Comparison of ENCODE assay signal across 33 cellular contexts in the genomic region with DNA sequence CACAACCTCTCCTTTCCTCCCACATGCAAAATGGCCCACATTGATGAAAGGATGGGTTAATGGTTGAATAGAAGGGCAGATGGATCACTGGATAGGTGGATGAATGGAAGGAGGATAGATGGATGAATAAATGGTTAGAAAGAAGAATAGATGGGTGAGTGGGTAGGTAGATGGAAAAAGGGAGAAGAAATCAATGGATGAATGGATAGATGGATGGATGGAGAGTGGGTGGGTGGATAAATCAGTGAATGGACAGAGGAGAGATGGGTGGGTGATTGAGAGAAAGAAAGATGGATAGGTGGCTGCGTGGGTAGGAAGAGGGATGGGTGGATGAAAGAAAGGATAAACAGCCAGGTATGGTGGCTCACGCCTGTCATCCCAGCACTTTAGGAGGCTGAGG. TPM values are rescaled to one million over a fixed set of nuclear protein-coding genes. Genes with fewer than 3 reads are reported as not detected.
"Had no signal": no experiment of that assay in that cellular context is flagged by ENCODE, and none has a peak within 500 bp of the region (broad histone marks: within the 10 kb centered on the region; RNA-seq: fewer than 3 reads in every experiment).

No MANE protein-coding gene starts in this region.

- H3K36me3 ChIP-seq: adrenal gland, esophagus muscularis mucosa, gastrocnemius medialis, heart left ventricle, WERI-Rb-1 had no signal

- H3K4me3 ChIP-seq: adrenal gland, body of pancreas, esophagus muscularis mucosa, gastrocnemius medialis, heart left ventricle had no signal

- H3K27me3 ChIP-seq: adrenal gland, body of pancreas had no signal

- H3K9me3 Mint-ChIP-seq: activated B cell treated with CpG ODN at 0.5 μM for 24 hours; activated naive CD4-positive, alpha-beta T cell treated with anti-CD3 and anti-CD28 coated beads for 36 hours; activated naive CD4-positive, alpha-beta T cell treated with anti-CD3 and anti-CD28 coated beads, Interleukin-2, amount 50 U/mL, for 72 hours; activated naive CD8-positive, alpha-beta T cell treated with anti-CD3 and anti-CD28 coated beads, Interleukin-2, amount 50 U/mL, for 24 hours; activated T-cell treated with anti-CD3 and anti-CD28 coated beads, Interleukin-2, amount 50 U/mL, for 4 hours; effector memory CD8-positive, alpha-beta T cell; T-helper 2 cell treated with Interferon-gamma antibody and Interleukin-4, amounts not matched to agents 5 μg/mL and 100 μg/mL, for 36 hours had no signal

- H3K9me3 ChIP-seq: adrenal gland, body of pancreas, esophagus muscularis mucosa, gastrocnemius medialis, heart left ventricle had no signal

- H3K4me1 Mint-ChIP-seq: activated B cell treated with CpG ODN at 0.5 μM for 24 hours; activated naive CD8-positive, alpha-beta T cell treated with anti-CD3 and anti-CD28 coated beads, Interleukin-2, amount 50 U/mL, for 24 hours had no signal

- H3K36me3 Mint-ChIP-seq: activated naive CD4-positive, alpha-beta T cell treated with anti-CD3 and anti-CD28 coated beads, Interleukin-2, amount 50 U/mL, for 72 hours had no signal

- ATAC-seq: activated CD4-positive, CD25-positive, alpha-beta regulatory T cell treated with anti-CD3 and anti-CD28 coated beads, Interleukin-2, amount 50 U/mL, for 24 hours; activated naive CD4-positive, alpha-beta T cell treated with anti-CD3 and anti-CD28 coated beads, Interleukin-2, amount 50 U/mL, for 72 hours; activated naive CD8-positive, alpha-beta T cell treated with anti-CD3 and anti-CD28 coated beads, Interleukin-2, amount 50 U/mL, for 24 hours; activated T-cell treated with anti-CD3 and anti-CD28 coated beads, Interleukin-2, amount 50 U/mL, for 4 hours; activated T-helper 17 cell treated with anti-CD3 and anti-CD28 coated beads, Interleukin-2, amount 50 U/mL, for 72 hours; body of pancreas; effector memory CD8-positive, alpha-beta T cell; foreskin keratinocyte; gastrocnemius medialis; heart left ventricle had no signal

- H3K27ac Mint-ChIP-seq: activated B cell treated with CpG ODN at 0.5 μM for 24 hours; activated naive CD4-positive, alpha-beta T cell treated with anti-CD3 and anti-CD28 coated beads for 36 hours; activated naive CD4-positive, alpha-beta T cell treated with anti-CD3 and anti-CD28 coated beads, Interleukin-2, amount 50 U/mL, for 72 hours; activated naive CD8-positive, alpha-beta T cell treated with anti-CD3 and anti-CD28 coated beads, Interleukin-2, amount 50 U/mL, for 24 hours; activated T-helper 17 cell treated with anti-CD3 and anti-CD28 coated beads, Interleukin-2, amount 50 U/mL, for 72 hours; effector memory CD8-positive, alpha-beta T cell; T-helper 2 cell treated with Interferon-gamma antibody and Interleukin-4, amounts not matched to agents 5 μg/mL and 100 μg/mL, for 36 hours had no signal

- H3K27ac ChIP-seq: adrenal gland, body of pancreas, esophagus muscularis mucosa, foreskin keratinocyte, gastrocnemius medialis, heart left ventricle, WERI-Rb-1 had no signal

- DNase-seq: activated B cell treated with CpG ODN at 0.5 μM for 24 hours; activated CD4-positive, alpha-beta T cell treated with anti-CD3 and anti-CD28 coated beads for 48 hours; activated CD4-positive, alpha-beta T cell treated with anti-CD3 and anti-CD28 coated beads, Interleukin-2, amount 50 U/mL, for 1 hour; activated CD4-positive, alpha-beta T cell treated with anti-CD3 and anti-CD28 coated beads, Interleukin-2, amount 50 U/mL, for 48 hours; activated effector memory CD4-positive, alpha-beta T cell treated with Interleukin-2 at 50 U/mL for 16 hours; activated gamma-delta T cell treated with Interleukin-2 at 50 U/mL for 16 hours; activated naive CD4-positive, alpha-beta T cell treated with anti-CD3 and anti-CD28 coated beads for 36 hours; activated naive CD8-positive, alpha-beta T cell treated with anti-CD3 and anti-CD28 coated beads, Interleukin-2, amount 50 U/mL, for 24 hours; activated T-cell treated with anti-CD3 and anti-CD28 coated beads, Interleukin-2, amount 50 U/mL, for 4 hours; adrenal gland; amygdala; body of pancreas; caudate nucleus; cortex of kidney; dermis blood vessel endothelial cell; effector CD4-positive, alpha-beta T cell; effector memory CD8-positive, alpha-beta T cell; erythroblast; foreskin keratinocyte; gastrocnemius medialis; glutamatergic neuron; heart left ventricle; T1000; WERI-Rb-1 had no signal

- H3K4me3 Mint-ChIP-seq: activated B cell treated with CpG ODN at 0.5 μM for 24 hours; activated naive CD4-positive, alpha-beta T cell treated with anti-CD3 and anti-CD28 coated beads for 36 hours; activated naive CD8-positive, alpha-beta T cell treated with anti-CD3 and anti-CD28 coated beads, Interleukin-2, amount 50 U/mL, for 24 hours; activated T-cell treated with anti-CD3 and anti-CD28 coated beads, Interleukin-2, amount 50 U/mL, for 4 hours; activated T-helper 17 cell treated with anti-CD3 and anti-CD28 coated beads, Interleukin-2, amount 50 U/mL, for 72 hours; effector memory CD8-positive, alpha-beta T cell; T-helper 2 cell treated with Interferon-gamma antibody and Interleukin-4, amounts not matched to agents 5 μg/mL and 100 μg/mL, for 36 hours had no signal

- H3K4me1 ChIP-seq: adrenal gland, body of pancreas, esophagus muscularis mucosa, foreskin keratinocyte, gastrocnemius medialis, heart left ventricle had no signal

RNA-seq across cellular contexts. Expression of a gene that starts 1.2 kb away (rescaled TPM):
- total RNA-seq: activated B cell treated with CpG ODN at 0.5 μM for 24 hours; activated CD8-positive, alpha-beta memory T cell treated with anti-CD3 and anti-CD28 coated beads for 36 hours; activated naive CD4-positive, alpha-beta T cell treated with anti-CD3 and anti-CD28 coated beads for 36 hours; activated naive CD4-positive, alpha-beta T cell treated with anti-CD3 and anti-CD28 coated beads, Interleukin-2, amount 50 U/mL, for 72 hours; activated T-cell treated with anti-CD3 and anti-CD28 coated beads, Interleukin-2, amount 50 U/mL, for 4 hours; activated T-helper 17 cell treated with anti-CD3 and anti-CD28 coated beads, Interleukin-2, amount 50 U/mL, for 72 hours; aorta; body of pancreas; chondrocyte; dermis blood vessel endothelial cell; esophagus muscularis mucosa; foreskin keratinocyte; gastrocnemius medialis; heart left ventricle; T-helper 1 cell treated with Interleukin-12 subunit alpha and Interleukin-12 subunit beta and Interleukin-4 antibody, amounts not matched to agents 30 ng/mL and 1 ng/mL, for 36 hours had no signal
- polyA plus RNA-seq: adrenal gland, aorta, foreskin keratinocyte, heart left ventricle had no signal

RNA-seq across cellular contexts. Expression of a gene that starts 34.8 kb away (rescaled TPM):
- total RNA-seq: activated B cell treated with CpG ODN at 0.5 μM for 24 hours; activated CD8-positive, alpha-beta memory T cell treated with anti-CD3 and anti-CD28 coated beads for 36 hours; activated naive CD4-positive, alpha-beta T cell treated with anti-CD3 and anti-CD28 coated beads for 36 hours; activated T-helper 17 cell treated with anti-CD3 and anti-CD28 coated beads, Interleukin-2, amount 50 U/mL, for 72 hours; aorta; chondrocyte; esophagus muscularis mucosa; T-helper 1 cell treated with Interleukin-12 subunit alpha and Interleukin-12 subunit beta and Interleukin-4 antibody, amounts not matched to agents 30 ng/mL and 1 ng/mL, for 36 hours had no signal
- polyA plus RNA-seq: aorta, heart left ventricle had no signal
